9 cellular contexts compared by ENCODE assay signal in genomic region chr17:62704381-62704971, GRCh38.
DNase-seq lines count a peak whose midpoint lies in the region; ATAC-seq, FAIRE-seq and TF ChIP-seq lines count a peak whose summit lies in the region.
"Had no signal": no experiment of that assay in that cellular context is flagged by ENCODE, and none has a peak within 500 bp of the region (broad histone marks: within the 10 kb centered on the region; RNA-seq: fewer than 3 reads in every experiment).

No MANE protein-coding gene starts in this region.

- POLR2A ChIA-PET in HepG2 (lab: Yijun Ruan, JAX): no interaction called here

- peaks cover 21 to 68% of the 10 kb centered on the region in 2 experiments for H3K27me3 ChIP-seq in HepG2 (ENCODE audit: control insufficient read depth in 1 of 2, insufficient read depth in 2 of 2, low read length in 2 of 2)

- no peaks in the 10 kb centered on the region for H3K9me3 ChIP-seq in HepG2 (ENCODE audit: low read length)

- TF ChIP-seq EP300 in HepG2 (IDR thresholded peaks at IDR 0.05; ENCODE audit: low read depth in 2 of 2, low read length in 2 of 2) (no peak), HepG2 (CRISPR knock-in tag; IDR thresholded peaks at IDR 0.05; ENCODE audit: borderline replicate concordance) (no peak)

- DNase-seq in DMS 273 (lab: John Stamatoyannopoulos, UW; ENCODE audit: unreplicated experiment) (peak; percentile 54), DMS 273 treated with DMSO at 0.1 percent for 48 hours (lab: John Stamatoyannopoulos, UW) (no peak), NCI-H226 (peak; percentile 49), caudate nucleus (lab: John Stamatoyannopoulos, UW) (peak in 36 of 61 donors; percentile 9 to 84 (median 43)), HepG2 (ENCODE audit: low spot score) (no peak), substantia nigra (lab: John Stamatoyannopoulos, UW) (peak in 26 of 49 donors; percentile 15 to 63 (median 38)), hepatic stellate cell (ENCODE audit: low spot score) (no peak)
- no peak for DNase-seq in activated CD4-positive, alpha-beta T cell treated with anti-CD3 and anti-CD28 coated beads, Interleukin-2, amount 50 U/mL, for 4 hours

- no peak overlapping the region for H3K9ac ChIP-seq in HepG2 (ENCODE audit: insufficient read depth, low read depth, low read length)

- intact Hi-C loops in HepG2 (cut with micrococcal nuclease; ENCODE audit: unreplicated experiment): no loop called here

- ATAC-seq in HepG2: no peak

- TF ChIP-seq RAD21 in HepG2 (CRISPR knock-in tag; IDR thresholded peaks at IDR 0.05): no peak

- TF ChIP-seq POLR2A in HepG2 (IDR thresholded peaks at IDR 0.05; ENCODE audit: insufficient read depth in 1 of 2, low read depth in 2 of 2, low read length in 2 of 2): no peak

- no peaks in the 10 kb centered on the region for H4K20me1 ChIP-seq in HepG2 (ENCODE audit: insufficient read depth, low read length)

- CTCF ChIA-PET in HepG2 (lab: Yijun Ruan, JAX; ENCODE audit: low intra/inter-chr PET ratio, low total read pairs): interaction anchor here (1.5 to 5.3 kb wide), 2 partner anchors 264 to 702 kb away, joined by 11 to 78 read pairs; no protein-coding TSS in a partner anchor

- no peak overlapping the region for H2AFZ ChIP-seq in HepG2 (ENCODE audit: low read length)

- peak overlapping the region; percentile 91 for H3K27ac ChIP-seq in caudate nucleus (ENCODE audit: low read depth, low read length)
- H3K27ac ChIP-seq in HepG2 (ENCODE audit: extremely low read length, insufficient read depth, low read length): no peak overlapping the region
- peak overlapping the region; percentile 93 for H3K27ac ChIP-seq in substantia nigra (ENCODE audit: low read depth, low read length, poor library complexity, severe bottlenecking)
- H3K27ac ChIP-seq: 22Rv1 had no signal

- WGBS in HepG2 (ENCODE audit: low lambda C conversion rate): 22% methylated on average over 15 of the region's 31 CpGs

- no peak for FAIRE-seq in HepG2 (lab: Jason Lieb, UNC)

- TF ChIP-seq CTCF in HepG2 (CRISPR knock-in tag; IDR thresholded peaks at IDR 0.05): no peak

- H3K36me3 ChIP-seq in HepG2 (replicated peaks in 1 of 2; ENCODE audit: control insufficient read depth in 1 of 2, insufficient read depth in 2 of 2, low read length in 2 of 2): no peaks in the 10 kb centered on the region

- in situ Hi-C loops in HepG2 (cut with HindIII; ENCODE audit: extremely low pct_ligation_motif_present, low pct_unique_long_range_greater_than_20kb): loop anchor here (5.0 kb wide), 1 partner anchor 263 kb away; the partner anchor contains the start of gene TANC2

- BruUV-seq in HepG2 (replicated peaks; lab: Mats Ljungman, UMichigan): no TSS peak

- peak overlapping the region in 2 of 3 experiments; percentile 40 to 70; a peak in 3 of 6 replicates for H3K4me3 ChIP-seq in HepG2 (replicated peaks in 1 of 3; ENCODE audit: insufficient read depth in 1 of 3, low read depth in 2 of 3, low read length in 3 of 3)

- H3K79me2 ChIP-seq in HepG2 (ENCODE audit: insufficient read depth, low read length): no peaks in the 10 kb centered on the region

- H3K4me1 ChIP-seq in HepG2 (ENCODE audit: insufficient read depth, low read length): peaks cover 11% of the 10 kb centered on the region; the same call in 1 of the 2 replicates

- peak overlapping the region; percentile 67 for H3K4me2 ChIP-seq in HepG2 (ENCODE audit: low read depth, low read length)

TF ChIP-seq in HepG2, 621 proteins besides CTCF, POLR2A, EP300 and RAD21:
- TF ChIP-seq PHB2 (IDR thresholded peaks at IDR 0.05; ENCODE audit: partially characterized antibody): no peak
- 0 out of 2 replicates have a peak, but pooled peaks have one; percentile 27 for TF ChIP-seq ZNF280B (CRISPR knock-in tag; IDR thresholded peaks at IDR 0.05; ENCODE audit: borderline replicate concordance)
- TF ChIP-seq DDIT3 (CRISPR knock-in tag; IDR thresholded peaks at IDR 0.05): no peak
- no peak for TF ChIP-seq RNF2 (conservative IDR thresholded peaks at IDR 0.05; ENCODE audit: low read depth)
- no peak for TF ChIP-seq ZNF747 (CRISPR knock-in tag; IDR thresholded peaks at IDR 0.05; ENCODE audit: borderline replicate concordance)
- TF ChIP-seq SRSF4 (IDR thresholded peaks at IDR 0.05; ENCODE audit: low read depth, low read length, poor library complexity, severe bottlenecking): no peak
- TF ChIP-seq ZBTB38 (CRISPR knock-in tag; IDR thresholded peaks at IDR 0.05): no peak
- TF ChIP-seq NR0B2 (CRISPR knock-in tag; IDR thresholded peaks at IDR 0.05): no peak
- TF ChIP-seq ATF4 (CRISPR knock-in tag; IDR thresholded peaks at IDR 0.05): no peak

Comparison
In these comparisons a context has a peak if more than half of its experiments do, and no peak if none do; other contexts are left out.
1. DNase-seq: peak in DMS 273 (single experiment), NCI-H226 (single experiment), caudate nucleus (36 of 61) and substantia nigra (26 of 49); none in DMS 273 treated with DMSO at 0.1 percent for 48 hours (single experiment), HepG2 (single experiment), hepatic stellate cell (single experiment) and activated CD4-positive, alpha-beta T cell treated with anti-CD3 and anti-CD28 coated beads, Interleukin-2, amount 50 U/mL, for 4 hours (0 of 2).